ENCODE assay signal across 9 cellular contexts in genomic region chr2:233945146-233945545, GRCh38. TPM values are rescaled to one million over a fixed set of nuclear protein-coding genes. Genes with fewer than 3 reads are reported as not detected.
"Had no signal": no experiment of that assay in that cellular context is flagged by ENCODE, and none has a peak within 500 bp of the region (broad histone marks: within the 10 kb centered on the region; RNA-seq: fewer than 3 reads in every experiment).

No MANE protein-coding gene starts in this region.

- ATAC-seq: HCT116, K562 had no signal

- DNase-seq: GM23248, GOT3, H9, HFFc6, IMR-90, KG1 had no signal

RNA-seq across cellular contexts. Expression of gene TRPM8, which starts 28.0 kb away (rescaled TPM):
- total RNA-seq: GM23248, HFFc6, HT-29, IMR-90, K562 had no signal
